Comparison of ENCODE assay signal across 13 cellular contexts in genomic region chr20:15703171-15703911, GRCh38.
DNase-seq lines count a peak whose midpoint lies in the region; ATAC-seq, FAIRE-seq and TF ChIP-seq lines count a peak whose summit lies in the region.
"Had no signal": no experiment of that assay in that cellular context is flagged by ENCODE, and none has a peak within 500 bp of the region (broad histone marks: within the 10 kb centered on the region; RNA-seq: fewer than 3 reads in every experiment).

No MANE protein-coding gene starts in this region.

- no peak for TF ChIP-seq RAD21 in A549 (conservative IDR thresholded peaks at IDR 0.05 in 1 of 2, IDR thresholded peaks at IDR 0.05 in 1 of 2)

- no peak for TF ChIP-seq EP300 in A549 (IDR thresholded peaks at IDR 0.05)

- WGBS in A549 (ENCODE audit: missing lambda C conversion rate) = 6% methylated on average over 4 of the region's 4 CpGs

- no peak overlapping the region for H3K27ac ChIP-seq in A549
- no peak overlapping the region for H3K27ac ChIP-seq in RWPE1

- CTCF ChIA-PET in A549 (lab: Yijun Ruan, JAX) (no interaction called here), RWPE1 (lab: Yijun Ruan, JAX) (no interaction called here)

- DNase-seq in A549 (ENCODE audit: low read depth in 1 of 2, low spot score in 1 of 2) (peak; percentile 36 to 50), HT-29 (ENCODE audit: low spot score) (peak; percentile 41), RWPE1 (ENCODE audit: low spot score) (peak; percentile 91), fibroblast of peridontal ligament (ENCODE audit: extremely low read depth) (peak; percentile 5), retina (no peak), HCEC 1CT (no peak), T-helper 2 cell (no peak), NCI-H1930 (lab: John Stamatoyannopoulos, UW) (no peak)
- DNase-seq: DMS79 treated with DMSO at 0.1 percent for 48 hours, NCI-H1092, NCI-H524 treated with DMSO at 0.1 percent for 48 hours had no signal

- no peaks in the 10 kb centered on the region for H3K9me3 ChIP-seq in A549

- ATAC-seq in A549 = peak; percentile 50 to 80; a peak in 5 of 6 replicates
- ATAC-seq: left lobe of liver had no signal

- no peak for TF ChIP-seq CTCF in A549 (IDR thresholded peaks at IDR 0.05)
- no peak for TF ChIP-seq CTCF in RWPE1 (conservative IDR thresholded peaks at IDR 0.05; ENCODE audit: low read depth)

- peak overlapping the region; percentile 28; the same call in 1 of the 3 replicates for H3K4me2 ChIP-seq in A549

- H3K4me3 ChIP-seq in A549 = no peak overlapping the region

- FAIRE-seq in A549 (lab: Jason Lieb, UNC) = peak; percentile 43
- FAIRE-seq: frontal cortex had no signal

- peaks cover 4% of the 10 kb centered on the region; the same call in 1 of the 3 replicates for H3K4me1 ChIP-seq in A549

- no peak for TF ChIP-seq POLR2A in A549 (IDR thresholded peaks at IDR 0.05; ENCODE audit: low read length)

- POLR2A ChIA-PET in A549 (lab: Yijun Ruan, JAX) = no interaction called here
- POLR2A ChIA-PET in RWPE1 (lab: Yijun Ruan, JAX; ENCODE audit: low non-redundant PET) = no interaction called here

TF ChIP-seq in A549, 52 proteins besides CTCF, POLR2A, EP300 and RAD21:
- TF ChIP-seq SREBF2 (IDR thresholded peaks at IDR 0.05) = no peak
- no peak for TF ChIP-seq FOSL2 (IDR thresholded peaks at IDR 0.05)
- TF ChIP-seq FOSL2 (CRISPR knock-in tag; IDR thresholded peaks at IDR 0.05) = peak; percentile 46
- TF ChIP-seq FOSB (CRISPR knock-in tag; IDR thresholded peaks at IDR 0.05) = no peak
- peak; percentile 43; the same call in 1 of the 2 replicates for TF ChIP-seq JUNB (IDR thresholded peaks at IDR 0.05)
- TF ChIP-seq ZC3H11A (IDR thresholded peaks at IDR 0.05) = no peak

Comparison
In these comparisons a context has a peak if more than half of its experiments do, and no peak if none do; other contexts are left out.
1. DNase-seq: peak in A549 (2 of 2), HT-29 (single experiment), RWPE1 (single experiment) and fibroblast of peridontal ligament (single experiment); none in retina (single experiment), HCEC 1CT (single experiment), T-helper 2 cell (0 of 5) and NCI-H1930 (0 of 2).